Comparison of ENCODE assay signal across 21 cellular contexts in the genomic region with DNA sequence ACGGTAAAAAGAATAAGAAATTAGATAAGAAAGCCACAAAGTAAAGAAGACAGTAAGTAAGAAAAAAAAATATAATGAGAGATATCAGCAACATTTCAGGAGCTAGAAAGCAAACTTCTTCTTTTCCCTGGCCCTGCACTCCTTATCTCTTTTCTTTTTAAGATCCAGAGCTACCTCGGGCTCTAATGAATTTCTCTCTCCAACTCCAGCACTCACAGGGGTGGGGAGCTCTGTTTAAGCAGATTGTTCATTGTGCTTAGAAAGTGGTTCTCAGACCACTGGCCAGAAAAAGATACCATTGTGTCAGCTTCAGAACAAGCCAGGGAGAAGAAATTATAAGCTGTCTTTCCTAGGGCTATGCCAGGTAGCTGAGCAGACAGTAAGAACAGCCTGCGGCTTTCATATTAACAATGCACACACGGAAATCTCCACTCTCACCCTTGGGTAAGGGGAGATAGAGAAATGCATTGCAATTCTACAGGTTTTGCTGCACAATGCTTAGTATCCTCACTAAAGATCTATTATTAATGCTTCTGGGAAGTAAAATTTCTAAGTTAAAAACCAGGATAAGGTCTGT. TPM values are rescaled to one million over a fixed set of nuclear protein-coding genes. Genes with fewer than 3 reads are reported as not detected.
"Had no signal": no experiment of that assay in that cellular context is flagged by ENCODE, and none has a peak within 500 bp of the region (broad histone marks: within the 10 kb centered on the region; RNA-seq: fewer than 3 reads in every experiment).

No MANE protein-coding gene starts in this region.

- H3K27me3 ChIP-seq: pancreas, spleen, upper lobe of right lung had no signal

- H3K36me3 ChIP-seq: pancreas, spleen, upper lobe of right lung, WERI-Rb-1 had no signal

- H3K9me3 ChIP-seq: pancreas, upper lobe of right lung had no signal

- H3K27ac ChIP-seq: dorsolateral prefrontal cortex, pancreas, spleen, upper lobe of right lung, WERI-Rb-1 had no signal

- H3K4me1 ChIP-seq: pancreas, spleen, upper lobe of right lung had no signal

- DNase-seq: activated CD4-positive, alpha-beta memory T cell treated with anti-CD3 and anti-CD28 coated beads, Interleukin-2, amount 10 ng/mL, durations not matched to agents 7 days and 5 days; activated CD8-positive, alpha-beta memory T cell treated with anti-CD3 and anti-CD28 coated beads, Interleukin-2, amount 10 ng/mL, durations not matched to agents 7 days and 5 days; activated naive CD4-positive, alpha-beta T cell; activated naive CD8-positive, alpha-beta T cell treated with anti-CD3 and anti-CD28 coated beads for 36 hours; amniotic stem cell; caudate nucleus; dorsolateral prefrontal cortex; mesenchymal stem cell; naive thymus-derived CD8-positive, alpha-beta T cell; pancreas; spleen; stimulated activated CD8-positive, alpha-beta memory T cell treated with anti-CD3 and anti-CD28 coated beads, Interleukin-4, amount 100 ng/mL, for 48 hours; stimulated activated naive CD4-positive, alpha-beta T cell; T1000; upper lobe of right lung; WERI-Rb-1 had no signal

- H3K4me3 ChIP-seq: dorsolateral prefrontal cortex, pancreas, spleen, upper lobe of right lung had no signal

RNA-seq across cellular contexts. Expression of a gene that starts 19.3 kb away (rescaled TPM):
- total RNA-seq: activated CD4-positive, alpha-beta memory T cell treated with anti-CD3 and anti-CD28 coated beads, Interleukin-2, amount 10 ng/mL, durations not matched to agents 7 days and 5 days; activated CD8-positive, alpha-beta memory T cell treated with anti-CD3 and anti-CD28 coated beads, Interleukin-2, amount 10 ng/mL, durations not matched to agents 7 days and 5 days; activated naive CD8-positive, alpha-beta T cell treated with anti-CD3 and anti-CD28 coated beads for 36 hours; glomerular endothelial cell; lower leg skin; mucosa of gallbladder; naive thymus-derived CD8-positive, alpha-beta T cell; pancreas; sciatic nerve; spleen; upper lobe of right lung had no signal
- polyA plus RNA-seq: naive thymus-derived CD8-positive, alpha-beta T cell; pancreas; spleen; thymus had no signal

RNA-seq across cellular contexts. Expression of a gene that starts 26.2 kb away (rescaled TPM):
- total RNA-seq: activated CD4-positive, alpha-beta memory T cell treated with anti-CD3 and anti-CD28 coated beads, Interleukin-2, amount 10 ng/mL, durations not matched to agents 7 days and 5 days; activated CD8-positive, alpha-beta memory T cell treated with anti-CD3 and anti-CD28 coated beads, Interleukin-2, amount 10 ng/mL, durations not matched to agents 7 days and 5 days; activated naive CD8-positive, alpha-beta T cell treated with anti-CD3 and anti-CD28 coated beads for 36 hours; glomerular endothelial cell; lower leg skin; mucosa of gallbladder; naive thymus-derived CD8-positive, alpha-beta T cell; pancreas; sciatic nerve; spleen; upper lobe of right lung had no signal
- polyA plus RNA-seq: naive thymus-derived CD8-positive, alpha-beta T cell; pancreas; spleen; thymus had no signal

RNA-seq across cellular contexts. Expression of a gene that starts 38.9 kb away (rescaled TPM):
- total RNA-seq: activated CD4-positive, alpha-beta memory T cell treated with anti-CD3 and anti-CD28 coated beads, Interleukin-2, amount 10 ng/mL, durations not matched to agents 7 days and 5 days; activated CD8-positive, alpha-beta memory T cell treated with anti-CD3 and anti-CD28 coated beads, Interleukin-2, amount 10 ng/mL, durations not matched to agents 7 days and 5 days; activated naive CD8-positive, alpha-beta T cell treated with anti-CD3 and anti-CD28 coated beads for 36 hours; dorsolateral prefrontal cortex; lower leg skin; mucosa of gallbladder; naive thymus-derived CD8-positive, alpha-beta T cell; pancreas; sciatic nerve; spleen; upper lobe of right lung had no signal
- polyA plus RNA-seq: naive thymus-derived CD8-positive, alpha-beta T cell; pancreas; spleen; thymus had no signal
